15 cellular contexts compared by ENCODE assay signal in the genomic region with DNA sequence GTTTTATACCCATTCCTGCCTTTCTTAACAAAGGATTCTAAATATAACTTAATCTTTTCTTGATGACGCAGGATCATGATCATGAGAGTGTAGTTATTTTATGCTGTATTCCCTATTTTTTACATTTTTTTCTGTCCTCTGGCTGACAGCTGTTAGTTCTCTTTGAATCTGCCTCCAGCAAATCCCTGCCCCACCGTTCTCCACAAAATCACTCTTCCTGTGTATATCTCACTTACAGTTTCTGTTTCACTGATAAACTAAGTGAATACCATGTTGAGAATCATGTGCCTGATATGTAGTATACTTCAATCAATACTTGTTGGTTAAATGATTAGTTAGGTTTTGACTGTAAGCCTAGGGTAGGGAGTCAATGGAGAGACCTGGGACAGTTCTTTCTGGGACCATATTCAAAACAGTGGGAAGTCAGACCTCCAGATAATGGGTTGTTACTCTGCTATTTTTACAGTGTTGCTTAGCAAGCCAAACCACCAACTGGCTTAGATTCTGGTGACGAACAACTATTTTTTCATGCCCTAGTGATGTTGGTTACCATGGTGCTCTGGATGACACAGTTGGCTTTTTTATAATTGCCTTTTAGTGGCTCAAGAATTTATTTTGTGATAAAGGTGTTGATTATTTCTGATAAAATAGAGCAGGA. TPM values are rescaled to one million over a fixed set of nuclear protein-coding genes. Genes with fewer than 3 reads are reported as not detected.
DNase-seq lines count a peak whose midpoint lies in the region; ATAC-seq and TF ChIP-seq lines count a peak whose summit lies in the region.
"Had no signal": no experiment of that assay in that cellular context is flagged by ENCODE, and none has a peak within 500 bp of the region (broad histone marks: within the 10 kb centered on the region; RNA-seq: fewer than 3 reads in every experiment).

No MANE protein-coding gene starts in this region.

- peak overlapping the region; percentile 15 for H3K4me3 ChIP-seq in neural cell (ENCODE audit: low read length)

- TF ChIP-seq EP300 in neural cell (conservative IDR thresholded peaks at IDR 0.05; ENCODE audit: poor library complexity, severe bottlenecking): peak; percentile 30

- H3K36me3 Mint-ChIP-seq in CD14-positive monocyte: no peaks in the 10 kb centered on the region
- H3K36me3 Mint-ChIP-seq in stimulated activated naive B cell treated with anti-CD40 and anti-IgM and Interleukin-4, amounts not matched to agents 10 μg/mL and 1 μg/mL and 100 μg/mL, for 72 hours: no peaks in the 10 kb centered on the region
- H3K36me3 Mint-ChIP-seq: activated CD8-positive, alpha-beta memory T cell treated with anti-CD3 and anti-CD28 coated beads, Interleukin-2, amount 10 ng/mL, durations not matched to agents 7 days and 5 days; CD4-positive, alpha-beta memory T cell; stimulated activated effector memory CD8-positive, alpha-beta T cell treated with anti-CD3 and anti-CD28 coated beads, Interleukin-12 subunit alpha, Interleukin-12 subunit beta, amount 100 ng/mL, for 72 hours had no signal

- TF ChIP-seq CTCF in neural cell (IDR thresholded peaks at IDR 0.05; ENCODE audit: poor library complexity, severe bottlenecking): no peak
- no peak for TF ChIP-seq CTCF in CD14-positive monocyte (IDR thresholded peaks at IDR 0.05)

- H3K9me3 Mint-ChIP-seq in CD14-positive monocyte: no peaks in the 10 kb centered on the region
- H3K9me3 Mint-ChIP-seq in stimulated activated naive B cell treated with anti-CD40 and anti-IgM and Interleukin-4, amounts not matched to agents 10 μg/mL and 1 μg/mL and 100 μg/mL, for 72 hours: no peaks in the 10 kb centered on the region
- H3K9me3 Mint-ChIP-seq: CD4-positive, alpha-beta memory T cell; stimulated activated effector memory CD8-positive, alpha-beta T cell treated with anti-CD3 and anti-CD28 coated beads, Interleukin-12 subunit alpha, Interleukin-12 subunit beta, amount 100 ng/mL, for 72 hours had no signal

- H3K9me2 ChIP-seq in neural cell (ENCODE audit: insufficient read depth, low read length): no peaks in the 10 kb centered on the region

- no peaks in the 10 kb centered on the region for H3K79me2 ChIP-seq in neural cell (replicated peaks; ENCODE audit: insufficient read depth, low read length)

- no peak overlapping the region for H2AFZ ChIP-seq in neural cell (ENCODE audit: low read depth, low read length)

- no peaks in the 10 kb centered on the region for H3K36me3 ChIP-seq in neural cell (ENCODE audit: insufficient read depth, low read length)

- H4K20me1 ChIP-seq in neural cell (ENCODE audit: insufficient read depth): no peaks in the 10 kb centered on the region

- peak; percentile 50 for DNase-seq in GM04503 (ENCODE audit: low read depth)
- DNase-seq in dedifferentiated amniotic fluid mesenchymal stem cell (ENCODE audit: extremely low spot score): peak; percentile 56
- DNase-seq in DMS53 treated with DMSO at 0.1 percent for 48 hours (lab: John Stamatoyannopoulos, UW; ENCODE audit: unreplicated experiment): no peak
- DNase-seq in NCI-H2107 treated with DMSO at 0.1 percent for 48 hours (lab: John Stamatoyannopoulos, UW; ENCODE audit: unreplicated experiment): no peak
- DNase-seq in CD14-positive monocyte (ENCODE audit: low spot score): no peak
- DNase-seq in stimulated activated naive B cell treated with anti-CD40 and anti-IgM and Interleukin-4, amounts not matched to agents 10 μg/mL and 1 μg/mL and 100 μg/mL, for 72 hours: no peak
- DNase-seq: activated CD8-positive, alpha-beta memory T cell treated with anti-CD3 and anti-CD28 coated beads, Interleukin-2, amount 10 ng/mL, durations not matched to agents 7 days and 5 days; CD4-positive, alpha-beta memory T cell; Karpas-422; PC-3; T1000 had no signal

- no peaks in the 10 kb centered on the region for H3K4me1 Mint-ChIP-seq in CD14-positive monocyte
- no peaks in the 10 kb centered on the region for H3K4me1 Mint-ChIP-seq in stimulated activated naive B cell treated with anti-CD40 and anti-IgM and Interleukin-4, amounts not matched to agents 10 μg/mL and 1 μg/mL and 100 μg/mL, for 72 hours
- H3K4me1 Mint-ChIP-seq: stimulated activated effector memory CD8-positive, alpha-beta T cell treated with anti-CD3 and anti-CD28 coated beads, Interleukin-12 subunit alpha, Interleukin-12 subunit beta, amount 100 ng/mL, for 72 hours had no signal

- intact Hi-C loops in CD14-positive monocyte (cut with micrococcal nuclease): no loop called here

- no peaks in the 10 kb centered on the region for H3K27me3 ChIP-seq in neural cell (ENCODE audit: insufficient read depth, low read depth, low read length)

- TF ChIP-seq RAD21 in neural cell (conservative IDR thresholded peaks at IDR 0.05): no peak

- H3F3A ChIP-seq in neural cell (ENCODE audit: insufficient read depth, low read length, poor library complexity, severe bottlenecking): no peaks in the 10 kb centered on the region

- no peak overlapping the region for H3K27ac Mint-ChIP-seq in CD14-positive monocyte
- H3K27ac Mint-ChIP-seq in stimulated activated naive B cell treated with anti-CD40 and anti-IgM and Interleukin-4, amounts not matched to agents 10 μg/mL and 1 μg/mL and 100 μg/mL, for 72 hours: no peak overlapping the region
- H3K27ac Mint-ChIP-seq: activated CD8-positive, alpha-beta memory T cell treated with anti-CD3 and anti-CD28 coated beads, Interleukin-2, amount 10 ng/mL, durations not matched to agents 7 days and 5 days; CD4-positive, alpha-beta memory T cell; stimulated activated effector memory CD8-positive, alpha-beta T cell treated with anti-CD3 and anti-CD28 coated beads, Interleukin-12 subunit alpha, Interleukin-12 subunit beta, amount 100 ng/mL, for 72 hours had no signal

- peak; percentile 53 for ATAC-seq in HG03432 (IDR thresholded peaks at IDR 0.05; ENCODE audit: unreplicated experiment)
- no peak for ATAC-seq in stimulated activated naive B cell treated with anti-CD40 and anti-IgM and Interleukin-4, amounts not matched to agents 10 μg/mL and 1 μg/mL and 100 μg/mL, for 72 hours (replicated peaks)
- ATAC-seq: activated CD8-positive, alpha-beta memory T cell treated with anti-CD3 and anti-CD28 coated beads, Interleukin-2, amount 10 ng/mL, durations not matched to agents 7 days and 5 days; HCT116; PC-3; stimulated activated effector memory CD8-positive, alpha-beta T cell treated with anti-CD3 and anti-CD28 coated beads, Interleukin-12 subunit alpha, Interleukin-12 subunit beta, amount 100 ng/mL, for 72 hours had no signal

- H3K4me3 Mint-ChIP-seq in CD14-positive monocyte: no peak overlapping the region
- no peak overlapping the region for H3K4me3 Mint-ChIP-seq in stimulated activated naive B cell treated with anti-CD40 and anti-IgM and Interleukin-4, amounts not matched to agents 10 μg/mL and 1 μg/mL and 100 μg/mL, for 72 hours
- H3K4me3 Mint-ChIP-seq: activated CD8-positive, alpha-beta memory T cell treated with anti-CD3 and anti-CD28 coated beads, Interleukin-2, amount 10 ng/mL, durations not matched to agents 7 days and 5 days; CD4-positive, alpha-beta memory T cell; stimulated activated effector memory CD8-positive, alpha-beta T cell treated with anti-CD3 and anti-CD28 coated beads, Interleukin-12 subunit alpha, Interleukin-12 subunit beta, amount 100 ng/mL, for 72 hours had no signal

- H3K27me3 Mint-ChIP-seq in CD14-positive monocyte (ENCODE audit: low read depth in 3 of 3): peaks cover 0 to 6% (median 0%) of the 10 kb centered on the region in 3 donors
- H3K27me3 Mint-ChIP-seq in stimulated activated naive B cell treated with anti-CD40 and anti-IgM and Interleukin-4, amounts not matched to agents 10 μg/mL and 1 μg/mL and 100 μg/mL, for 72 hours: no peaks in the 10 kb centered on the region

- peak overlapping the region; percentile 62 for H3K27ac ChIP-seq in neural cell (ENCODE audit: low read length)

- H3K4me2 ChIP-seq in neural cell (ENCODE audit: low read length): peak overlapping the region; percentile 9

- peaks cover 3% of the 10 kb centered on the region for H3K9me3 ChIP-seq in neural cell (ENCODE audit: low read length)

- H3K9ac ChIP-seq in neural cell (ENCODE audit: low read length): peak overlapping the region; percentile 15

TF ChIP-seq in neural cell, 6 proteins besides CTCF, POLR2A, EP300 and RAD21:
- TF ChIP-seq, protein P1, sequence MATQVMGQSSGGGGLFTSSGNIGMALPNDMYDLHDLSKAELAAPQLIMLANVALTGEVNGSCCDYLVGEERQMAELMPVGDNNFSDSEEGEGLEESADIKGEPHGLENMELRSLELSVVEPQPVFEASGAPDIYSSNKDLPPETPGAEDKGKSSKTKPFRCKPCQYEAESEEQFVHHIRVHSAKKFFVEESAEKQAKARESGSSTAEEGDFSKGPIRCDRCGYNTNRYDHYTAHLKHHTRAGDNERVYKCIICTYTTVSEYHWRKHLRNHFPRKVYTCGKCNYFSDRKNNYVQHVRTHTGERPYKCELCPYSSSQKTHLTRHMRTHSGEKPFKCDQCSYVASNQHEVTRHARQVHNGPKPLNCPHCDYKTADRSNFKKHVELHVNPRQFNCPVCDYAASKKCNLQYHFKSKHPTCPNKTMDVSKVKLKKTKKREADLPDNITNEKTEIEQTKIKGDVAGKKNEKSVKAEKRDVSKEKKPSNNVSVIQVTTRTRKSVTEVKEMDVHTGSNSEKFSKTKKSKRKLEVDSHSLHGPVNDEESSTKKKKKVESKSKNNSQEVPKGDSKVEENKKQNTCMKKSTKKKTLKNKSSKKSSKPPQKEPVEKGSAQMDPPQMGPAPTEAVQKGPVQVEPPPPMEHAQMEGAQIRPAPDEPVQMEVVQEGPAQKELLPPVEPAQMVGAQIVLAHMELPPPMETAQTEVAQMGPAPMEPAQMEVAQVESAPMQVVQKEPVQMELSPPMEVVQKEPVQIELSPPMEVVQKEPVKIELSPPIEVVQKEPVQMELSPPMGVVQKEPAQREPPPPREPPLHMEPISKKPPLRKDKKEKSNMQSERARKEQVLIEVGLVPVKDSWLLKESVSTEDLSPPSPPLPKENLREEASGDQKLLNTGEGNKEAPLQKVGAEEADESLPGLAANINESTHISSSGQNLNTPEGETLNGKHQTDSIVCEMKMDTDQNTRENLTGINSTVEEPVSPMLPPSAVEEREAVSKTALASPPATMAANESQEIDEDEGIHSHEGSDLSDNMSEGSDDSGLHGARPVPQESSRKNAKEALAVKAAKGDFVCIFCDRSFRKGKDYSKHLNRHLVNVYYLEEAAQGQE (IDR thresholded peaks at IDR 0.05; ENCODE audit: borderline replicate concordance): no peak
- TF ChIP-seq TAF1 (IDR thresholded peaks at IDR 0.05; ENCODE audit: low read depth) (no peak), SMC3 (conservative IDR thresholded peaks at IDR 0.05; ENCODE audit: poor library complexity) (no peak), EZH2 (IDR thresholded peaks at IDR 0.05; ENCODE audit: borderline replicate concordance, insufficient read depth, low read length, poor library complexity, severe bottlenecking) (no peak), POLR2AphosphoS5 (IDR thresholded peaks at IDR 0.05) (no peak), MXI1 (conservative IDR thresholded peaks at IDR 0.05; ENCODE audit: poor library complexity, severe bottlenecking) (no peak)
TF ChIP-seq in neural cell: peak in this region for 0.

RNA-seq across cellular contexts. Expression of a gene that starts 12.8 kb away (rescaled TPM):
- polyA plus RNA-seq in neural cell (1.3 and 1.5 TPM in 2 replicates), CD14-positive monocyte (not detected)
- 3.9 and 4.9 TPM in 2 replicates for polyA minus RNA-seq in neural cell

Comparison
In these comparisons a context has a peak if more than half of its experiments do, and no peak if none do; other contexts are left out.
1. DNase-seq: peak in GM04503 (single experiment) and dedifferentiated amniotic fluid mesenchymal stem cell (single experiment); none in DMS53 treated with DMSO at 0.1 percent for 48 hours (single experiment), NCI-H2107 treated with DMSO at 0.1 percent for 48 hours (single experiment), CD14-positive monocyte (single experiment) and stimulated activated naive B cell treated with anti-CD40 and anti-IgM and Interleukin-4, amounts not matched to agents 10 μg/mL and 1 μg/mL and 100 μg/mL, for 72 hours (single experiment).